9 cellular contexts compared by ENCODE assay signal in genomic region chr15:34708422-34708821, GRCh38. TPM values are rescaled to one million over a fixed set of nuclear protein-coding genes. Genes with fewer than 3 reads are reported as not detected.
A peak's percentile ranks its signal among the peaks of the same experiment; 100 is the strongest.
DNase-seq lines count a peak whose midpoint lies in the region; ATAC-seq and TF ChIP-seq lines count a peak whose summit lies in the region.
"Had no signal": no experiment of that assay in that cellular context is flagged by ENCODE, and none has a peak within 500 bp of the region (broad histone marks: within the 10 kb centered on the region; RNA-seq: fewer than 3 reads in every experiment).

No MANE protein-coding gene starts in this region.

- no peaks in the 10 kb centered on the region for H3K9me3 Mint-ChIP-seq in activated CD4-positive, alpha-beta T cell treated with anti-CD3 and anti-CD28 coated beads, Interleukin-2, amount 10 ng/mL, durations not matched to agents 7 days and 5 days

- ATAC-seq in SK-N-SH treated with all-trans-retinoic acid at 6 μM for 48 hours = peak; percentile 83
- ATAC-seq in sciatic nerve = peak; percentile 57
- ATAC-seq in GM21786 (IDR thresholded peaks at IDR 0.05; ENCODE audit: unreplicated experiment) = no peak
- ATAC-seq in GM18520 (IDR thresholded peaks at IDR 0.05; ENCODE audit: unreplicated experiment) = no peak

- no peak overlapping the region for H3K4me3 Mint-ChIP-seq in activated CD4-positive, alpha-beta T cell treated with anti-CD3 and anti-CD28 coated beads, Interleukin-2, amount 10 ng/mL, durations not matched to agents 7 days and 5 days

- CTCF ChIA-PET in activated CD4-positive, alpha-beta T cell treated with anti-CD3 and anti-CD28 coated beads, Interleukin-2, amount 10 ng/mL, durations not matched to agents 7 days and 5 days (lab: Charles Lee) = no interaction called here

- DNase-seq in COR-L47 (lab: John Stamatoyannopoulos, UW) = peak; percentile 74
- DNase-seq in Kasumi-1 (lab: John Stamatoyannopoulos, UW) = peak; percentile 26 to 32
- peak; percentile 56 for DNase-seq in foreskin melanocyte
- no peak for DNase-seq in sciatic nerve (ENCODE audit: low spot score)
- no peak for DNase-seq in activated CD4-positive, alpha-beta T cell treated with anti-CD3 and anti-CD28 coated beads, Interleukin-2, amount 10 ng/mL, durations not matched to agents 7 days and 5 days

- intact Hi-C loops in sciatic nerve (cut with DNase I) = loop anchor here (10.0 kb wide), 1 partner anchor 206 kb away; no protein-coding TSS in a partner anchor

- POLR2A ChIA-PET in activated CD4-positive, alpha-beta T cell treated with anti-CD3 and anti-CD28 coated beads, Interleukin-2, amount 10 ng/mL, durations not matched to agents 7 days and 5 days (lab: Charles Lee) = no interaction called here

- H3K36me3 Mint-ChIP-seq in activated CD4-positive, alpha-beta T cell treated with anti-CD3 and anti-CD28 coated beads, Interleukin-2, amount 10 ng/mL, durations not matched to agents 7 days and 5 days (ENCODE audit: low read depth) = no peaks in the 10 kb centered on the region

- H3K4me1 Mint-ChIP-seq in activated CD4-positive, alpha-beta T cell treated with anti-CD3 and anti-CD28 coated beads, Interleukin-2, amount 10 ng/mL, durations not matched to agents 7 days and 5 days = no peaks in the 10 kb centered on the region

- no peak overlapping the region for H3K27ac Mint-ChIP-seq in activated CD4-positive, alpha-beta T cell treated with anti-CD3 and anti-CD28 coated beads, Interleukin-2, amount 10 ng/mL, durations not matched to agents 7 days and 5 days

- peaks cover 46% of the 10 kb centered on the region for H3K27me3 Mint-ChIP-seq in activated CD4-positive, alpha-beta T cell treated with anti-CD3 and anti-CD28 coated beads, Interleukin-2, amount 10 ng/mL, durations not matched to agents 7 days and 5 days

TF ChIP-seq in SK-N-SH treated with all-trans-retinoic acid at 6 μM for 48 hours, 23 proteins besides CTCF, POLR2A, EP300 and RAD21:
- TF ChIP-seq ARNTL (CRISPR knock-in tag; IDR thresholded peaks at IDR 0.05; ENCODE audit: borderline replicate concordance, low read depth) (no peak), ZNF70 (CRISPR knock-in tag; IDR thresholded peaks at IDR 0.05) (no peak), ZC3H10 (CRISPR knock-in tag; IDR thresholded peaks at IDR 0.05) (no peak), TCF4 (CRISPR knock-in tag; IDR thresholded peaks at IDR 0.05; ENCODE audit: borderline replicate concordance) (no peak)

RNA-seq across cellular contexts. Expression of gene GJD2, which starts 46.4 kb away (rescaled TPM):
- total RNA-seq in sciatic nerve = not detected
- total RNA-seq in activated CD4-positive, alpha-beta T cell treated with anti-CD3 and anti-CD28 coated beads, Interleukin-2, amount 10 ng/mL, durations not matched to agents 7 days and 5 days = not detected
- total RNA-seq: glomerular endothelial cell had no signal

Comparison
In these comparisons a context has a peak if more than half of its experiments do, and no peak if none do; other contexts are left out.
1. DNase-seq: peak in COR-L47 (single experiment), Kasumi-1 (2 of 2) and foreskin melanocyte (single experiment); none in sciatic nerve (single experiment) and activated CD4-positive, alpha-beta T cell treated with anti-CD3 and anti-CD28 coated beads, Interleukin-2, amount 10 ng/mL, durations not matched to agents 7 days and 5 days (single experiment).
2. ATAC-seq: peak in SK-N-SH treated with all-trans-retinoic acid at 6 μM for 48 hours (single experiment) and sciatic nerve (single experiment); none in GM21786 (single experiment) and GM18520 (single experiment).